In genomic region chr2:181682795-181683517, GRCh38 we compare ENCODE assay signal across 8 cellular contexts. TPM values are rescaled to one million over a fixed set of nuclear protein-coding genes. Genes with fewer than 3 reads are reported as not detected.
DNase-seq lines count a peak whose midpoint lies in the region; ATAC-seq and TF ChIP-seq lines count a peak whose summit lies in the region.
"Had no signal": no experiment of that assay in that cellular context is flagged by ENCODE, and none has a peak within 500 bp of the region (broad histone marks: within the 10 kb centered on the region; RNA-seq: fewer than 3 reads in every experiment).

No MANE protein-coding gene starts in this region.

- no peak overlapping the region for H3K27ac ChIP-seq in neural progenitor cell

- H2AFZ ChIP-seq in neural progenitor cell (replicated peaks), result no peak overlapping the region

- TF ChIP-seq EP300 in Ishikawa (IDR thresholded peaks at IDR 0.05; ENCODE audit: borderline replicate concordance), result no peak

- peaks cover 15% of the 10 kb centered on the region for H3K4me1 ChIP-seq in neural progenitor cell

- TF ChIP-seq RAD21 in Ishikawa (IDR thresholded peaks at IDR 0.05; ENCODE audit: low read depth), result no peak

- peak overlapping the region; percentile 31 for H3K4me3 Mint-ChIP-seq in dendritic cell treated with granulocyte-macrophage colony-stimulating factor and Interleukin-4, amounts not matched to agents 40 ng/mL and 50 ng/mL, for 4 days
- peak overlapping the region; percentile 84 for H3K4me3 Mint-ChIP-seq in neural progenitor cell

- peaks cover 100% of the 10 kb centered on the region for H3K27me3 ChIP-seq in neural progenitor cell

- peak overlapping the region; percentile 4; the same call in 1 of the 2 replicates for H3K4me3 ChIP-seq in GM08714 (ENCODE audit: low read length)
- H3K4me3 ChIP-seq in neural progenitor cell, result peak overlapping the region; percentile 44

- H3K27me3 Mint-ChIP-seq in dendritic cell treated with granulocyte-macrophage colony-stimulating factor and Interleukin-4, amounts not matched to agents 40 ng/mL and 50 ng/mL, for 4 days, result peaks cover 89% of the 10 kb centered on the region
- peaks cover 94% of the 10 kb centered on the region for H3K27me3 Mint-ChIP-seq in neural progenitor cell (ENCODE audit: insufficient read depth, low read depth)

- H3K9me3 Mint-ChIP-seq in dendritic cell treated with granulocyte-macrophage colony-stimulating factor and Interleukin-4, amounts not matched to agents 40 ng/mL and 50 ng/mL, for 4 days, result no peaks in the 10 kb centered on the region
- no peaks in the 10 kb centered on the region for H3K9me3 Mint-ChIP-seq in neural progenitor cell

- H3K9ac ChIP-seq in neural progenitor cell, result no peak overlapping the region

- no peak for TF ChIP-seq CTCF in neural progenitor cell (IDR thresholded peaks at IDR 0.05)

- no peak for ATAC-seq in HG03565 (IDR thresholded peaks at IDR 0.05; ENCODE audit: unreplicated experiment)

- H3K4me2 ChIP-seq in neural progenitor cell, result peak overlapping the region; percentile 82

- H3K36me3 ChIP-seq in neural progenitor cell, result no peaks in the 10 kb centered on the region

- DNase-seq in neural progenitor cell (ENCODE audit: low spot score) (peak; percentile 32), retina (no peak)
- DNase-seq in stimulated activated CD4-positive, alpha-beta T cell treated with anti-CD3 and anti-CD28 coated beads, Interleukin-1b, Interleukin-23, amount 100 ng/mL, for 48 hours, result no peak
- DNase-seq: NCI-H2029 had no signal

- no peaks in the 10 kb centered on the region for H3K79me2 ChIP-seq in neural progenitor cell (ENCODE audit: low read depth)

- intact Hi-C loops in dendritic cell treated with granulocyte-macrophage colony-stimulating factor and Interleukin-4, amounts not matched to agents 40 ng/mL and 50 ng/mL, for 4 days (cut with micrococcal nuclease), result no loop called here

- H3K36me3 Mint-ChIP-seq in dendritic cell treated with granulocyte-macrophage colony-stimulating factor and Interleukin-4, amounts not matched to agents 40 ng/mL and 50 ng/mL, for 4 days (ENCODE audit: low read depth), result no peaks in the 10 kb centered on the region
- no peaks in the 10 kb centered on the region for H3K36me3 Mint-ChIP-seq in neural progenitor cell

- peaks cover 12% of the 10 kb centered on the region for H3F3A ChIP-seq in neural progenitor cell (ENCODE audit: low read depth)

- H3K9me3 ChIP-seq in neural progenitor cell (ENCODE audit: low read depth), result no peaks in the 10 kb centered on the region

- H4K20me1 ChIP-seq in neural progenitor cell (ENCODE audit: low read depth), result peaks cover 84% of the 10 kb centered on the region

- peaks cover 55% of the 10 kb centered on the region for H3K4me1 Mint-ChIP-seq in dendritic cell treated with granulocyte-macrophage colony-stimulating factor and Interleukin-4, amounts not matched to agents 40 ng/mL and 50 ng/mL, for 4 days (ENCODE audit: low read depth)
- H3K4me1 Mint-ChIP-seq in neural progenitor cell, result peaks cover 47% of the 10 kb centered on the region

- no peak overlapping the region for H3K27ac Mint-ChIP-seq in dendritic cell treated with granulocyte-macrophage colony-stimulating factor and Interleukin-4, amounts not matched to agents 40 ng/mL and 50 ng/mL, for 4 days
- peak overlapping the region; percentile 76 for H3K27ac Mint-ChIP-seq in neural progenitor cell

TF ChIP-seq in Ishikawa, 13 proteins besides CTCF, POLR2A, EP300 and RAD21:
- TF ChIP-seq EGR1 (IDR thresholded peaks at IDR 0.05) (no peak), REST (IDR thresholded peaks at IDR 0.05; ENCODE audit: low read depth) (0 out of 2 replicates have a peak, but pooled peaks have one; percentile 3)

RNA-seq across cellular contexts. Expression of gene NEUROD1, which starts 2.6 kb away (rescaled TPM):
- not detected in 2 replicates for total RNA-seq in neural progenitor cell (ENCODE audit: low replicate concordance)

RNA-seq across cellular contexts. Expression of gene CERKL, which starts 26.1 kb away (rescaled TPM):
- total RNA-seq in neural progenitor cell (ENCODE audit: low replicate concordance), result 0.25 TPM in 1 of 2 replicates, not detected in the other
